In the genomic region with DNA sequence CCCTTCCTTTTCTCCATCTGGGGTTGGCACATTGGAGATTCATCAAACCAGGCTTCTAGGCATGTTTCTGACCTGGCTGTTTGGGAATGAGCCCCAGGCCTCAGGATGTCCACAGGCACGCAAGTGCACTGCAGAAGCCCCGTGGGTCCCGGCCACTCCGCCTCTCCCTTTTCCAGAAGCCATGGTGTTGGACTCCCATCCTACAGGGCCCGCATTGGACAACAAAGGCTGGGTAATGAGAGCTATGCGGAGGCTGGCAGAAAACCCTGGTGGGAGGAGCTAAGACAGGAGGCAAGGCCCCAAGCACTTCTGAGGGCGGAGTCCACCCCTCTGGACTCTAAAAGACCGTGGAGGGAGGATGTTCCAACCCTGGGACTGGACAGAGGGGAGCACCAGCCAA, we compare ENCODE assay signal across 16 cellular contexts.
"Had no signal": no experiment of that assay in that cellular context is flagged by ENCODE, and none has a peak within 500 bp of the region (broad histone marks: within the 10 kb centered on the region; RNA-seq: fewer than 3 reads in every experiment).

No MANE protein-coding gene starts in this region.

- H3K9me3 ChIP-seq: ascending aorta, ovary, uterus had no signal

- H3K4me1 ChIP-seq: ascending aorta, uterus had no signal

- H3K9me3 Mint-ChIP-seq: activated naive CD8-positive, alpha-beta T cell treated with anti-CD3 and anti-CD28 coated beads, Interleukin-2, amount 50 U/mL, for 24 hours; activated T-helper 17 cell treated with anti-CD3 and anti-CD28 coated beads, Interleukin-2, amount 50 U/mL, for 72 hours; stimulated activated memory B cell treated with anti-CD40 and anti-IgM and Interleukin-4, amounts not matched to agents 10 μg/mL and 1 μg/mL and 100 μg/mL, for 72 hours had no signal

- H3K4me1 Mint-ChIP-seq: activated naive CD8-positive, alpha-beta T cell treated with anti-CD3 and anti-CD28 coated beads, Interleukin-2, amount 50 U/mL, for 24 hours; activated T-helper 17 cell treated with anti-CD3 and anti-CD28 coated beads, Interleukin-2, amount 50 U/mL, for 72 hours had no signal

- H3K27ac ChIP-seq: ascending aorta, dorsolateral prefrontal cortex, ovary, uterus had no signal

- H3K36me3 ChIP-seq: ascending aorta, ovary, uterus had no signal

- H3K36me3 Mint-ChIP-seq: stimulated activated memory B cell treated with anti-CD40 and anti-IgM and Interleukin-4, amounts not matched to agents 10 μg/mL and 1 μg/mL and 100 μg/mL, for 72 hours had no signal

- H3K27me3 ChIP-seq: ascending aorta, ovary, uterus had no signal

- ATAC-seq: activated naive CD8-positive, alpha-beta T cell treated with anti-CD3 and anti-CD28 coated beads, Interleukin-2, amount 50 U/mL, for 24 hours; activated T-helper 17 cell treated with anti-CD3 and anti-CD28 coated beads, Interleukin-2, amount 50 U/mL, for 72 hours; stimulated activated memory B cell treated with anti-CD40 and anti-IgM and Interleukin-4, amounts not matched to agents 10 μg/mL and 1 μg/mL and 100 μg/mL, for 72 hours had no signal

- H3K27ac Mint-ChIP-seq: activated naive CD8-positive, alpha-beta T cell treated with anti-CD3 and anti-CD28 coated beads, Interleukin-2, amount 50 U/mL, for 24 hours; activated T-helper 17 cell treated with anti-CD3 and anti-CD28 coated beads, Interleukin-2, amount 50 U/mL, for 72 hours; stimulated activated memory B cell treated with anti-CD40 and anti-IgM and Interleukin-4, amounts not matched to agents 10 μg/mL and 1 μg/mL and 100 μg/mL, for 72 hours had no signal

- DNase-seq: activated CD4-positive, alpha-beta T cell treated with anti-CD3 and anti-CD28 coated beads for 1 hour; activated CD4-positive, alpha-beta T cell treated with anti-CD3 and anti-CD28 coated beads, Interleukin-2, amount 50 U/mL, for 4 hours; activated naive CD4-positive, alpha-beta T cell treated with Interleukin-2 at 50 U/mL for 16 hours; activated naive CD8-positive, alpha-beta T cell treated with anti-CD3 and anti-CD28 coated beads, Interleukin-2, amount 50 U/mL, for 24 hours; erythroblast; hippocampal formation; kidney glomerular epithelial cell; midbrain; ovary; stimulated activated CD4-positive, alpha-beta T cell treated with anti-CD3 and anti-CD28 coated beads, Interleukin-2, amount 100 ng/mL, for 48 hours; uterus had no signal

- H3K4me3 ChIP-seq: ascending aorta, dorsolateral prefrontal cortex, lung, ovary, uterus had no signal

- H3K4me3 Mint-ChIP-seq: activated naive CD8-positive, alpha-beta T cell treated with anti-CD3 and anti-CD28 coated beads, Interleukin-2, amount 50 U/mL, for 24 hours; activated T-helper 17 cell treated with anti-CD3 and anti-CD28 coated beads, Interleukin-2, amount 50 U/mL, for 72 hours; stimulated activated memory B cell treated with anti-CD40 and anti-IgM and Interleukin-4, amounts not matched to agents 10 μg/mL and 1 μg/mL and 100 μg/mL, for 72 hours had no signal
